In the genomic region with DNA sequence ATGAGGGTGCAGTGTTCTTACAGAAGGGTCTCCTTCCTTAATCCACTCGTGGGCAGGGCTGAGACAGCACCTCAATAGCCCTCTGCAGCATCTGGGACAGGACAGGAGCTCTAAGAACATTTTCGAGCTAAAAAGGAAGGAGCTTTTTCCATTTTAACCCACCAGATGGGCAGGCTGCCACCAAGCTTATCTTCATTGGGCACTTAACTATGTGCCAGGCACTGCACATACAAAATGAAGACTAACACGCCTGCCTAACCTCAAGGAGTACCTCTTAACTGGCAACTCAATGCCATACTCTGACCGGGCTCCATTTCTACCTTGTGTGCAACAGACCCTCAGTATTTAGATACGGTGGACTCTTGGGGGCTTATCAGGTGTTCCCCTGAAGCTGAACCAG, we compare ENCODE assay signal across 25 cellular contexts. TPM values are rescaled to one million over a fixed set of nuclear protein-coding genes. Genes with fewer than 3 reads are reported as not detected.
DNase-seq lines count a peak whose midpoint lies in the region; ATAC-seq and TF ChIP-seq lines count a peak whose summit lies in the region.
"Had no signal": no experiment of that assay in that cellular context is flagged by ENCODE, and none has a peak within 500 bp of the region (broad histone marks: within the 10 kb centered on the region; RNA-seq: fewer than 3 reads in every experiment).

No MANE protein-coding gene starts in this region.

- H3K4me1 ChIP-seq in heart right ventricle, result peaks cover 17 to 93% (median 61%) of the 10 kb centered on the region in 9 donors
- H3K4me1 ChIP-seq in right atrium auricular region, result peaks cover 0 to 64% of the 10 kb centered on the region in 2 donors
- peaks cover 56% of the 10 kb centered on the region for H3K4me1 ChIP-seq in endodermal cell (ENCODE audit: control insufficient read depth, insufficient read depth, low read length)

- no peak for TF ChIP-seq CTCF in heart right ventricle (IDR thresholded peaks at IDR 0.05)
- no peak for TF ChIP-seq CTCF in right atrium auricular region (IDR thresholded peaks at IDR 0.05)
- no peak for TF ChIP-seq CTCF in endodermal cell (conservative IDR thresholded peaks at IDR 0.05)

- intact Hi-C loops in heart right ventricle (cut with DNase I), result loop anchor here in 2 of 10 donors (5.0 kb wide), 3 partner anchors 46 to 129 kb away; a partner anchor contains a TSS

- no peaks in the 10 kb centered on the region for H3K9me3 Mint-ChIP-seq in endodermal cell
- H3K9me3 Mint-ChIP-seq: HFFc6 had no signal

- H3K4me1 Mint-ChIP-seq in T-helper 17 cell (peaks cover 49% of the 10 kb centered on the region), endodermal cell (peaks cover 77% of the 10 kb centered on the region)

- DNase-seq in heart right ventricle, result no peak
- no peak for DNase-seq in right atrium auricular region (ENCODE audit: low spot score)
- DNase-seq in T-helper 17 cell, result no peak
- DNase-seq in endodermal cell, result no peak
- DNase-seq in NCI-H2196 (lab: John Stamatoyannopoulos, UW; ENCODE audit: unreplicated experiment), result no peak
- DNase-seq: activated CD4-positive, alpha-beta T cell treated with anti-CD3 and anti-CD28 coated beads, Interleukin-2, amount 50 U/mL, for 1 hour; activated effector memory CD4-positive, alpha-beta T cell treated with Interleukin-2 at 50 U/mL for 16 hours; amniotic stem cell; DMS79; HFFc6; Kasumi-1; left ventricle myocardium superior; NCI-H187 treated with DMSO at 0.1 percent for 48 hours; NCI-H2227 treated with DMSO at 0.1 percent for 48 hours; stimulated activated CD4-positive, alpha-beta T cell treated with anti-CD3 and anti-CD28 coated beads, Interleukin-1b, Interleukin-23, amount 100 ng/mL, for 48 hours; stimulated activated naive CD4-positive, alpha-beta T cell; tibial artery had no signal

- no peaks in the 10 kb centered on the region for H3K9me3 ChIP-seq in heart right ventricle
- H3K9me3 ChIP-seq in right atrium auricular region, result no peaks in the 10 kb centered on the region
- no peaks in the 10 kb centered on the region for H3K9me3 ChIP-seq in T-helper 17 cell (ENCODE audit: control insufficient read depth, low read length, poor library complexity, severe bottlenecking)
- H3K9me3 ChIP-seq in endodermal cell (ENCODE audit: control insufficient read depth, low read length), result no peaks in the 10 kb centered on the region
- H3K9me3 ChIP-seq: neutrophil, prostate gland, tibial artery had no signal

- ATAC-seq in heart right ventricle (peak in 1 of 8 donors; percentile 22), T-helper 17 cell (no peak), GM19328 (IDR thresholded peaks at IDR 0.05; ENCODE audit: unreplicated experiment) (no peak), GM19023 (IDR thresholded peaks at IDR 0.05; ENCODE audit: unreplicated experiment) (no peak)
- ATAC-seq: SK-N-SH treated with all-trans-retinoic acid at 6 μM for 48 hours had no signal

- H3K27me3 Mint-ChIP-seq in T-helper 17 cell (no peaks in the 10 kb centered on the region), endodermal cell (ENCODE audit: insufficient read depth) (no peaks in the 10 kb centered on the region)

- H3K27ac ChIP-seq in heart right ventricle, result peak overlapping the region in 7 of 10 donors; percentile 33 to 91 (median 77)
- H3K27ac ChIP-seq in right atrium auricular region, result no peak overlapping the region
- H3K27ac ChIP-seq in endodermal cell (ENCODE audit: low read depth, low read length), result no peak overlapping the region
- H3K27ac ChIP-seq in temporal lobe (ENCODE audit: low read depth, low read length), result peak overlapping the region; percentile 45
- H3K27ac ChIP-seq: epithelial cell of prostate, neutrophil, prostate gland, RWPE1, tibial artery had no signal

- no peaks in the 10 kb centered on the region for H3K36me3 Mint-ChIP-seq in T-helper 17 cell (ENCODE audit: low read depth)
- peaks cover 37% of the 10 kb centered on the region for H3K36me3 Mint-ChIP-seq in endodermal cell (ENCODE audit: low read depth)

- H3K4me3 ChIP-seq in heart right ventricle (no peak overlapping the region), right atrium auricular region (no peak overlapping the region), endodermal cell (ENCODE audit: low read length) (no peak overlapping the region)
- H3K4me3 ChIP-seq: prostate gland, tibial artery had no signal

- H3K9ac ChIP-seq in endodermal cell (ENCODE audit: extremely low read depth, low read length, poor library complexity, severe bottlenecking), result no peak overlapping the region

- peak overlapping the region; percentile 96 for H3K27ac Mint-ChIP-seq in T-helper 17 cell
- no peak overlapping the region for H3K27ac Mint-ChIP-seq in endodermal cell
- H3K27ac Mint-ChIP-seq: HFFc6 had no signal

- peaks cover 0 to 10% (median 0%) of the 10 kb centered on the region in 9 donors for H3K36me3 ChIP-seq in heart right ventricle
- no peaks in the 10 kb centered on the region for H3K36me3 ChIP-seq in right atrium auricular region
- peaks cover 82% of the 10 kb centered on the region for H3K36me3 ChIP-seq in endodermal cell (ENCODE audit: control insufficient read depth, insufficient read depth, low read length)
- H3K36me3 ChIP-seq: neutrophil, prostate gland had no signal

- WGBS in heart right ventricle, 2 donors, result 49 to 68% methylated on average over 5 of the region's 5 CpGs
- WGBS in endodermal cell (ENCODE audit: insufficient coverage in 1 of 2, insufficient read length in 1 of 2), 2 experiments, result 90 to 98% methylated on average over 4 to 5 of the region's 5 CpGs

- H3K27me3 ChIP-seq in heart right ventricle (no peaks in the 10 kb centered on the region), right atrium auricular region (no peaks in the 10 kb centered on the region), endodermal cell (ENCODE audit: control insufficient read depth, insufficient read depth, low read length, poor library complexity, severe bottlenecking) (no peaks in the 10 kb centered on the region)
- H3K27me3 ChIP-seq: tibial artery had no signal

- peak overlapping the region; percentile 25 for H3K4me3 Mint-ChIP-seq in T-helper 17 cell
- peak overlapping the region; percentile 37 for H3K4me3 Mint-ChIP-seq in endodermal cell
- H3K4me3 Mint-ChIP-seq: HFFc6 had no signal

RNA-seq across cellular contexts. Expression of a gene that starts 48.2 kb away (rescaled TPM):
- total RNA-seq in heart right ventricle, result 10 to 100 TPM; 33.7 to 71.9 (median 52.8) TPM
- 10 to 100 TPM; 17.6 to 58.8 TPM for polyA plus RNA-seq in heart right ventricle
- total RNA-seq in right atrium auricular region, result 10 to 100 TPM; 15.2 to 16.6 TPM
- 10 to 100 TPM; 64.9 to 67.4 TPM for total RNA-seq in T-helper 17 cell
- 100 to 1,000 TPM; 342 TPM for total RNA-seq in endodermal cell
- polyA plus RNA-seq in endodermal cell (2013, experiment 1 of 2), result 245 TPM
- 232 TPM for polyA plus RNA-seq in endodermal cell (2013, experiment 2 of 2)
- total RNA-seq in temporal lobe, result 32.5 TPM

Comparison
In these comparisons a context has a peak if more than half of its experiments do, and no peak if none do; other contexts are left out.
1. H3K27ac ChIP-seq: peak in heart right ventricle (7 of 10) and temporal lobe (single experiment); none in right atrium auricular region (0 of 2) and endodermal cell (single experiment).
2. RNA of a gene that starts 48.2 kb away (total RNA-seq): 342 TPM in endodermal cell; 64.9 to 67.4 TPM in T-helper 17 cell, 33.7 to 71.9 TPM in heart right ventricle, 32.5 TPM in temporal lobe (single experiment) and 15.2 to 16.6 TPM in right atrium auricular region; every median in the first group is over 4 times any median in the second.